In the genomic region with DNA sequence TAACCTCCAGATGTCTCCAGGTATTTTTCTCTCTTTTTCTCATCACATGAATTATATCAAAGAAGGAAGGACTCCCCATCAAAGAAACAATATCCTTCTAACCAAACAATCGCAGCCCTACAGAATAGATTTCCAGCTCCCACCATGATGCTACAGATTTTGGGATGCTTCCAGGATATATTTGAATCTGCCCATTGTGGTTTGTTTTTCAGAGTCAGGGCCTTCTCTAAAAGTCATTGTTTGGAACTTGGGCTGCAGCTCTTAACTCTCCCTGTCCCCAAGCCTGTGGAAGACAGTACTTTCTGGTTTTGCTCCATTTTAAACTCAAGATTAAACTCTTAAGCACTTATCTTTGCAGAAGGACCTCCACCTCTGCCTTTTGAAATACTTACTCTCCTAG, we compare ENCODE assay signal across 22 cellular contexts.
"Had no signal": no experiment of that assay in that cellular context is flagged by ENCODE, and none has a peak within 500 bp of the region (broad histone marks: within the 10 kb centered on the region; RNA-seq: fewer than 3 reads in every experiment).

No MANE protein-coding gene starts in this region.

- H3K4me3 ChIP-seq: cardiac muscle cell, Peyer's patch had no signal

- H3K27me3 ChIP-seq: brain microvascular endothelial cell, cardiac muscle cell, Peyer's patch had no signal

- H3K4me1 ChIP-seq: Peyer's patch had no signal

- DNase-seq: activated CD4-positive, alpha-beta T cell treated with anti-CD3 and anti-CD28 coated beads, Interleukin-2, amount 10 ng/mL, durations not matched to agents 24 days and 14 days; activated CD4-positive, alpha-beta T cell treated with anti-CD3 and anti-CD28 coated beads, Interleukin-2, amount 50 U/mL, for 48 hours; activated CD4-positive, CD25-positive, alpha-beta regulatory T cell treated with anti-CD3 and anti-CD28 coated beads, Interleukin-2, amount 50 U/mL, for 72 hours; activated CD8-positive, alpha-beta memory T cell treated with anti-CD3 and anti-CD28 coated beads, Interleukin-2, amount 10 ng/mL, durations not matched to agents 7 days and 5 days; activated effector memory CD4-positive, alpha-beta T cell treated with anti-CD3 and anti-CD28 coated beads, Interleukin-2, amount 50 U/mL, for 16 hours; activated naive CD4-positive, alpha-beta T cell treated with anti-CD3 and anti-CD28 coated beads for 36 hours; activated T-cell treated with anti-CD3 and anti-CD28 coated beads, Interleukin-2, amount 50 U/mL, for 4 hours; brain microvascular endothelial cell; KG1; NCI-H1048; NCI-H1417; NCI-H1930; NCI-H2171; NCI-H2227 treated with DMSO at 0.1 percent for 48 hours; NCI-H526 treated with DMSO at 0.1 percent for 48 hours; NCI-H82; NK-92 treated with Interleukin-12 subunit alpha and Interleukin-12 subunit beta, amount 100 ng/mL, for 24 hours; Peyer's patch; SHP77; T-helper 17 cell; T-helper 9 cell had no signal

- H3K36me3 ChIP-seq: brain microvascular endothelial cell, cardiac muscle cell, Peyer's patch had no signal

- H3K27ac ChIP-seq: brain microvascular endothelial cell, cardiac muscle cell, Peyer's patch had no signal

- H3K9me3 ChIP-seq: Peyer's patch had no signal
